22 cellular contexts compared by ENCODE assay signal in the genomic region with DNA sequence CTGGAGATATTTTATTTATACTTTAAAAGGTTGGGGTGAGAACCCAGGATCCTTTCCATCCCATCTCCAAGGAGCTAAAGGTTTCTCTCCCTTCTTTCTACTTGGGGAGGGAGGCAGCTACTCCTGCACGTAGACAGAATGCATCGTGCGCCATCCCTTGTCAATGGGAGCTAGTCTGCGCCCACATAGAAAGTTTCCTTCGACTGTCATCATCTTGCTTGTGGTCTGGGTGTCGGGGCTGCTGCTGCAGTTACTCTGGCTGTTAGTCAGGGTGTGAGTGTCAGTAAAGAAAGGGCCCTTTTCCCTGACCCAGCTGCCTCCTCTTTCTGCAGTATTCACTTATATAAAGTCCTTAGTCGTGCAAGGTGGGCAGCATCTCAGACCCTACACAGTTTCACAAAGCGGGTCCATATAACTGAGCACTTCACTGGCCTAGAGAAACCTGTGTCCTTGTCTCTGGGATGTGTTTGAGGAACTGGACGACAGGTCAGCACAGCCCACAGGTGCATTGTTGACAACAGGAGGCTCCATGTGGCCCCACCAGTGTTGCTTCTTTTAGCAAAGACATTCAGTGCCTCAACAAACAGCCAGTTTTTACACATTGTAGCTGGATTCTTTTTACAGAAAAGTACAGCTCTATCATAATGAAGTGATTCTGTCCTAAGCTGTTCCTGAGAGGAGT.
"Had no signal": no experiment of that assay in that cellular context is flagged by ENCODE, and none has a peak within 500 bp of the region (broad histone marks: within the 10 kb centered on the region; RNA-seq: fewer than 3 reads in every experiment).

No MANE protein-coding gene starts in this region.

- H3K27ac ChIP-seq: colonic mucosa, esophagus muscularis mucosa, foreskin keratinocyte, gastroesophageal sphincter, heart left ventricle, neural progenitor cell, prostate gland, right atrium auricular region, sigmoid colon, stomach, thyroid gland had no signal

- H3K9me3 ChIP-seq: colonic mucosa, esophagus muscularis mucosa, gastroesophageal sphincter, heart left ventricle, prostate gland, right atrium auricular region, sigmoid colon, stomach, thyroid gland had no signal

- H3K4me1 ChIP-seq: colonic mucosa, foreskin keratinocyte, neural progenitor cell, prostate gland, thyroid gland had no signal

- H2AFZ ChIP-seq: neural progenitor cell had no signal

- H3K9ac ChIP-seq: neural progenitor cell had no signal

- H3K4me3 ChIP-seq: colonic mucosa, esophagus muscularis mucosa, gastroesophageal sphincter, heart left ventricle, lung, neural progenitor cell, prostate gland, right atrium auricular region, sigmoid colon, stomach, thyroid gland had no signal

- H3K27me3 ChIP-seq: colonic mucosa, esophagus muscularis mucosa, foreskin keratinocyte, gastroesophageal sphincter, heart left ventricle, neural progenitor cell, right atrium auricular region, sigmoid colon, stomach, thyroid gland had no signal

- H3K4me2 ChIP-seq: neural progenitor cell had no signal

- FAIRE-seq: endothelial cell of umbilical vein, islet of Langerhans had no signal

- H3K36me3 ChIP-seq: colonic mucosa, esophagus muscularis mucosa, gastroesophageal sphincter, neural progenitor cell, prostate gland, right atrium auricular region, sigmoid colon, stomach, thyroid gland had no signal

- DNase-seq: effector memory CD4-positive, alpha-beta T cell; foreskin keratinocyte; heart left ventricle; hippocampal formation; left cardiac atrium; left ventricle myocardium superior; naive B cell; sigmoid colon; stimulated activated CD4-positive, alpha-beta T cell treated with anti-CD3 and anti-CD28 coated beads, Interleukin-2, amount 100 ng/mL, for 24 hours; stimulated activated CD4-positive, alpha-beta T cell treated with anti-CD3 and anti-CD28 coated beads, Interleukin-4, amount 100 ng/mL, for 24 hours; stimulated activated naive CD4-positive, alpha-beta T cell treated with Interleukin-2 at 50 U/mL for 16 hours; stomach; thyroid gland had no signal
